Comparison of ENCODE assay signal across 18 cellular contexts in genomic region chr3:130918328-130918727, GRCh38.
"Had no signal": no experiment of that assay in that cellular context is flagged by ENCODE, and none has a peak within 500 bp of the region (broad histone marks: within the 10 kb centered on the region; RNA-seq: fewer than 3 reads in every experiment).

No MANE protein-coding gene starts in this region.

- H3K36me3 ChIP-seq: gastroesophageal sphincter, neutrophil, pancreas, right lobe of liver had no signal

- DNase-seq: activated CD4-positive, alpha-beta T cell treated with anti-CD3 and anti-CD28 coated beads for 1 hour; activated CD4-positive, alpha-beta T cell treated with anti-CD3 and anti-CD28 coated beads, Interleukin-2, amount 50 U/mL, for 1 hour; activated CD8-positive, alpha-beta T cell treated with anti-CD3 and anti-CD28 coated beads, Interleukin-2, amount 10 ng/mL, durations not matched to agents 7 days and 5 days; activated gamma-delta T cell treated with Interleukin-2 at 50 U/mL for 16 hours; activated T-cell treated with anti-CD3 and anti-CD28 coated beads, Interleukin-2, amount 50 U/mL, for 1 hour; caudate nucleus; dermis blood vessel endothelial cell; effector memory CD4-positive, alpha-beta T cell; head of caudate nucleus; pancreas; right lobe of liver; stimulated activated CD4-positive, alpha-beta T cell treated with anti-CD3 and anti-CD28 coated beads, Interleukin-1b, Interleukin-23, amount 100 ng/mL, for 48 hours; tibial artery had no signal

- H3K27me3 ChIP-seq: gastroesophageal sphincter, neutrophil, pancreas, right lobe of liver, tibial artery had no signal

- H3K9me3 ChIP-seq: gastroesophageal sphincter, neutrophil, pancreas, right lobe of liver had no signal

- H3K4me1 ChIP-seq: right lobe of liver had no signal

- H3K4me3 ChIP-seq: gastroesophageal sphincter, pancreas, right lobe of liver, skin epidermis, tibial artery had no signal

- H3K27ac ChIP-seq: gastroesophageal sphincter, neutrophil, pancreas, right lobe of liver, skin epidermis, tibial artery, VCaP had no signal

- ATAC-seq: activated CD8-positive, alpha-beta T cell treated with anti-CD3 and anti-CD28 coated beads, Interleukin-2, amount 10 ng/mL, durations not matched to agents 7 days and 5 days; gastroesophageal sphincter; left lobe of liver; pancreas; right lobe of liver had no signal
